20 cellular contexts compared by ENCODE assay signal in the genomic region with DNA sequence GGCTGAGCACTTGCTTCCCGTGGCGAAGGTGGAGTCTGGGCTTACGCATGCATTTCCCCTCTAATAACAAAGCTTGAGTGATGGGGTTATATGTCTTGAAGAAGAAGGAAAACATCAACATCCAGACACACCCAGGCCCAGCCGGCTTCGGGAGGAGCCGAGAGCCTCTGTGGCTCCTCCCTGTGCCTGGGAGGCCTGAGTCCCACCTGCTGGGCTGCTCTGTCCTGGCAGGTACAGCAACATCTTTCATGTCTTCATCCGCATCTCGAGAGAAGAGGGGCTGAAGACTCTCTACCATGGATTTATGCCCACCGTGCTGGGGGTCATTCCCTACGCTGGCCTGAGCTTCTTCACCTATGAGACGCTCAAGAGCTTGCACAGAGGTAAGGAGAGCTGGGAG. TPM values are rescaled to one million over a fixed set of nuclear protein-coding genes. Genes with fewer than 3 reads are reported as not detected.
DNase-seq lines count a peak whose midpoint lies in the region; ATAC-seq and TF ChIP-seq lines count a peak whose summit lies in the region.
"Had no signal": no experiment of that assay in that cellular context is flagged by ENCODE, and none has a peak within 500 bp of the region (broad histone marks: within the 10 kb centered on the region; RNA-seq: fewer than 3 reads in every experiment).

No MANE protein-coding gene starts in this region.

- no peak overlapping the region for H2AFZ ChIP-seq in HCT116 (ENCODE audit: low read depth, low read length, poor library complexity, severe bottlenecking)
- H2AFZ ChIP-seq: GM23248 had no signal

- no peaks in the 10 kb centered on the region for H3K9me3 Mint-ChIP-seq in stimulated activated effector memory CD8-positive, alpha-beta T cell treated with anti-CD3 and anti-CD28 coated beads, Interleukin-12 subunit alpha, Interleukin-12 subunit beta, amount 100 ng/mL, for 72 hours

- peaks cover 37 to 54% of the 10 kb centered on the region in 2 experiments for H3K4me1 ChIP-seq in HCT116 (ENCODE audit: control insufficient read depth in 1 of 2, insufficient read depth in 2 of 2, low read length in 2 of 2)

- no peaks in the 10 kb centered on the region for H3K36me3 ChIP-seq in HCT116 (ENCODE audit: control insufficient read depth in 1 of 2, insufficient read depth in 2 of 2, low read length in 2 of 2)
- H3K36me3 ChIP-seq: BE2C had no signal

- intact Hi-C loops in HCT116 (cut with micrococcal nuclease): no loop called here
- intact Hi-C loops in sciatic nerve (cut with DNase I): no loop called here

- H3K4me3 ChIP-seq in HCT116 (replicated peaks in 1 of 2; ENCODE audit: low read depth in 1 of 2, low read length in 2 of 2) (no peak overlapping the region), coronary artery (no peak overlapping the region)
- H3K4me3 ChIP-seq: A549, GM23248 had no signal

- DNase-seq in D341Med (ENCODE audit: low spot score) (peak; percentile 19), HCT116 (ENCODE audit: low read depth, low spot score) (no peak), coronary artery (ENCODE audit: low spot score) (peak; percentile 53), sciatic nerve (ENCODE audit: low spot score) (no peak), SKM-1 treated with dmso at 0.1 percent for 144 hours (lab: John Stamatoyannopoulos, UW; ENCODE audit: unreplicated experiment) (no peak)
- no peak for DNase-seq in stimulated activated effector memory CD8-positive, alpha-beta T cell treated with anti-CD3 and anti-CD28 coated beads, Interleukin-12 subunit alpha, Interleukin-12 subunit beta, amount 100 ng/mL, for 72 hours (ENCODE audit: low spot score in 2 of 2)
- no peak for DNase-seq in effector CD8-positive, alpha-beta T cell (lab: John Stamatoyannopoulos, UW)
- DNase-seq: BE2C; CD4-positive, CD25-positive, alpha-beta regulatory T cell; DMS79; GM23248; Kasumi-1; NCI-H1694; NCI-H2081; NCI-H748 treated with DMSO at 0.1 percent for 48 hours; SIG-M5; SK-N-SH had no signal

- H4K20me1 ChIP-seq in HCT116 (ENCODE audit: insufficient read depth): no peaks in the 10 kb centered on the region

- POLR2A ChIA-PET in HCT116 (lab: Charles Lee): no interaction called here

- no peak for TF ChIP-seq RAD21 in HCT116 (IDR thresholded peaks at IDR 0.05; ENCODE audit: low read depth)

- no peaks in the 10 kb centered on the region for H3K9me3 ChIP-seq in HCT116 (ENCODE audit: control insufficient read depth in 1 of 2, insufficient read depth in 1 of 2, low read depth in 1 of 2, low read length in 2 of 2)
- H3K9me3 ChIP-seq: A549, BE2C, SK-N-SH had no signal

- no peaks in the 10 kb centered on the region for H3K79me2 ChIP-seq in HCT116 (ENCODE audit: insufficient read depth, low read length)

- H3K36me3 Mint-ChIP-seq in stimulated activated effector memory CD8-positive, alpha-beta T cell treated with anti-CD3 and anti-CD28 coated beads, Interleukin-12 subunit alpha, Interleukin-12 subunit beta, amount 100 ng/mL, for 72 hours: peaks cover 22% of the 10 kb centered on the region
- H3K36me3 Mint-ChIP-seq: CD4-positive, CD25-positive, alpha-beta regulatory T cell had no signal

- H3K9me2 ChIP-seq in HCT116 (ENCODE audit: insufficient read depth): no peaks in the 10 kb centered on the region
- H3K9me2 ChIP-seq: SK-N-SH had no signal

- CTCF ChIA-PET in HCT116 (lab: Charles Lee): no interaction called here

- BruUV-seq in HCT116 (replicated peaks; lab: Mats Ljungman, UMichigan): no TSS peak

- TF ChIP-seq CTCF in HCT116 (IDR thresholded peaks at IDR 0.05 in 2 of 3, conservative IDR thresholded peaks at IDR 0.05 in 1 of 3; ENCODE audit: borderline replicate concordance in 1 of 3, insufficient read depth in 1 of 3, low read depth in 2 of 3, low read length in 2 of 3) (no peak), coronary artery (IDR thresholded peaks at IDR 0.05) (no peak)

- RAD21 ChIA-PET in HCT116 (lab: Charles Lee; ENCODE audit: low non-redundant PET in 1 of 2, low total read pairs in 2 of 2, uncharacterized antibody in 2 of 2, unreplicated experiment in 2 of 2): no interaction called here

- no peak for TF ChIP-seq POLR2A in HCT116 (IDR thresholded peaks at IDR 0.05; ENCODE audit: borderline replicate concordance, extremely low read depth, insufficient read depth, insufficient read length)

- peak overlapping the region; percentile 52 for H3K27ac Mint-ChIP-seq in stimulated activated effector memory CD8-positive, alpha-beta T cell treated with anti-CD3 and anti-CD28 coated beads, Interleukin-12 subunit alpha, Interleukin-12 subunit beta, amount 100 ng/mL, for 72 hours

- no peak overlapping the region for H3K4me3 Mint-ChIP-seq in stimulated activated effector memory CD8-positive, alpha-beta T cell treated with anti-CD3 and anti-CD28 coated beads, Interleukin-12 subunit alpha, Interleukin-12 subunit beta, amount 100 ng/mL, for 72 hours

- no peaks in the 10 kb centered on the region for H3K4me1 Mint-ChIP-seq in stimulated activated effector memory CD8-positive, alpha-beta T cell treated with anti-CD3 and anti-CD28 coated beads, Interleukin-12 subunit alpha, Interleukin-12 subunit beta, amount 100 ng/mL, for 72 hours

- H3K27ac ChIP-seq in HCT116 (ENCODE audit: low read depth, low read length) (no peak overlapping the region), coronary artery (no peak overlapping the region)
- H3K27ac ChIP-seq: A549, GM23248, RWPE1 had no signal

- H3K9ac ChIP-seq in HCT116 (ENCODE audit: low read length): no peak overlapping the region
- H3K9ac ChIP-seq: GM23248, SK-N-SH had no signal

- H3K27me3 ChIP-seq in HCT116 (ENCODE audit: insufficient read depth, low read length): no peaks in the 10 kb centered on the region

- H3K4me2 ChIP-seq in HCT116 (ENCODE audit: low read length): peak overlapping the region; percentile 9; the same call in 1 of the 2 replicates
- H3K4me2 ChIP-seq: A549, SK-N-SH had no signal

- ATAC-seq in HCT116: no peak
- no peak for ATAC-seq in stimulated activated effector memory CD8-positive, alpha-beta T cell treated with anti-CD3 and anti-CD28 coated beads, Interleukin-12 subunit alpha, Interleukin-12 subunit beta, amount 100 ng/mL, for 72 hours
- no peak for ATAC-seq in sciatic nerve
- no peak for ATAC-seq in GM18517 (IDR thresholded peaks at IDR 0.05; ENCODE audit: unreplicated experiment)
- ATAC-seq: A549 had no signal

TF ChIP-seq in HCT116, 20 proteins besides CTCF, POLR2A, EP300 and RAD21 (continues in another document):
- TF ChIP-seq CEBPB (IDR thresholded peaks at IDR 0.05; ENCODE audit: low read depth) (no peak), ZNF274 (IDR thresholded peaks at IDR 0.05; ENCODE audit: low read depth, low read length) (no peak), POLR2AphosphoS5 (IDR thresholded peaks at IDR 0.05; ENCODE audit: low read depth, low read length) (no peak), YY1 (IDR thresholded peaks at IDR 0.05; ENCODE audit: extremely low read depth, insufficient replicate concordance, low read depth, low read length) (no peak), JUND (IDR thresholded peaks at IDR 0.05) (no peak), EGR1 (IDR thresholded peaks at IDR 0.05; ENCODE audit: low read depth) (no peak), SP1 (IDR thresholded peaks at IDR 0.05; ENCODE audit: low read depth) (no peak), ELF1 (IDR thresholded peaks at IDR 0.05; ENCODE audit: borderline replicate concordance, low read depth) (no peak), EZH2 (IDR thresholded peaks at IDR 0.05) (no peak)
- TF ChIP-seq, protein P1, sequence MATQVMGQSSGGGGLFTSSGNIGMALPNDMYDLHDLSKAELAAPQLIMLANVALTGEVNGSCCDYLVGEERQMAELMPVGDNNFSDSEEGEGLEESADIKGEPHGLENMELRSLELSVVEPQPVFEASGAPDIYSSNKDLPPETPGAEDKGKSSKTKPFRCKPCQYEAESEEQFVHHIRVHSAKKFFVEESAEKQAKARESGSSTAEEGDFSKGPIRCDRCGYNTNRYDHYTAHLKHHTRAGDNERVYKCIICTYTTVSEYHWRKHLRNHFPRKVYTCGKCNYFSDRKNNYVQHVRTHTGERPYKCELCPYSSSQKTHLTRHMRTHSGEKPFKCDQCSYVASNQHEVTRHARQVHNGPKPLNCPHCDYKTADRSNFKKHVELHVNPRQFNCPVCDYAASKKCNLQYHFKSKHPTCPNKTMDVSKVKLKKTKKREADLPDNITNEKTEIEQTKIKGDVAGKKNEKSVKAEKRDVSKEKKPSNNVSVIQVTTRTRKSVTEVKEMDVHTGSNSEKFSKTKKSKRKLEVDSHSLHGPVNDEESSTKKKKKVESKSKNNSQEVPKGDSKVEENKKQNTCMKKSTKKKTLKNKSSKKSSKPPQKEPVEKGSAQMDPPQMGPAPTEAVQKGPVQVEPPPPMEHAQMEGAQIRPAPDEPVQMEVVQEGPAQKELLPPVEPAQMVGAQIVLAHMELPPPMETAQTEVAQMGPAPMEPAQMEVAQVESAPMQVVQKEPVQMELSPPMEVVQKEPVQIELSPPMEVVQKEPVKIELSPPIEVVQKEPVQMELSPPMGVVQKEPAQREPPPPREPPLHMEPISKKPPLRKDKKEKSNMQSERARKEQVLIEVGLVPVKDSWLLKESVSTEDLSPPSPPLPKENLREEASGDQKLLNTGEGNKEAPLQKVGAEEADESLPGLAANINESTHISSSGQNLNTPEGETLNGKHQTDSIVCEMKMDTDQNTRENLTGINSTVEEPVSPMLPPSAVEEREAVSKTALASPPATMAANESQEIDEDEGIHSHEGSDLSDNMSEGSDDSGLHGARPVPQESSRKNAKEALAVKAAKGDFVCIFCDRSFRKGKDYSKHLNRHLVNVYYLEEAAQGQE (IDR thresholded peaks at IDR 0.05; ENCODE audit: low read depth): no peak
- TF ChIP-seq, protein P2, sequence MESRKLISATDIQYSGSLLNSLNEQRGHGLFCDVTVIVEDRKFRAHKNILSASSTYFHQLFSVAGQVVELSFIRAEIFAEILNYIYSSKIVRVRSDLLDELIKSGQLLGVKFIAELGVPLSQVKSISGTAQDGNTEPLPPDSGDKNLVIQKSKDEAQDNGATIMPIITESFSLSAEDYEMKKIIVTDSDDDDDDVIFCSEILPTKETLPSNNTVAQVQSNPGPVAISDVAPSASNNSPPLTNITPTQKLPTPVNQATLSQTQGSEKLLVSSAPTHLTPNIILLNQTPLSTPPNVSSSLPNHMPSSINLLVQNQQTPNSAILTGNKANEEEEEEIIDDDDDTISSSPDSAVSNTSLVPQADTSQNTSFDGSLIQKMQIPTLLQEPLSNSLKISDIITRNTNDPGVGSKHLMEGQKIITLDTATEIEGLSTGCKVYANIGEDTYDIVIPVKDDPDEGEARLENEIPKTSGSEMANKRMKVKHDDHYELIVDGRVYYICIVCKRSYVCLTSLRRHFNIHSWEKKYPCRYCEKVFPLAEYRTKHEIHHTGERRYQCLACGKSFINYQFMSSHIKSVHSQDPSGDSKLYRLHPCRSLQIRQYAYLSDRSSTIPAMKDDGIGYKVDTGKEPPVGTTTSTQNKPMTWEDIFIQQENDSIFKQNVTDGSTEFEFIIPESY (IDR thresholded peaks at IDR 0.05; ENCODE audit: extremely low read depth, insufficient replicate concordance, low read length): no peak

RNA-seq across cellular contexts. Expression of gene TMEM161A, which starts 30.6 kb away (rescaled TPM):
- total RNA-seq in HCT116 (2021; ENCODE audit: unreplicated experiment) (76.0 TPM), sciatic nerve (20.7 TPM)
- polyA plus RNA-seq in HCT116 (2012): 78.5 and 87.5 TPM in 2 replicates

RNA-seq across cellular contexts. Expression of gene SLC25A42, which starts 43.9 kb away (rescaled TPM):
- 10.2 TPM for total RNA-seq in HCT116 (2021; ENCODE audit: unreplicated experiment)
- polyA plus RNA-seq in HCT116 (2012): 8.2 and 8.6 TPM in 2 replicates
- total RNA-seq in sciatic nerve: 14.8 TPM

Comparison
In these comparisons a context has a peak if more than half of its experiments do, and no peak if none do; other contexts are left out.
1. DNase-seq: peak in D341Med (single experiment) and coronary artery (single experiment); none in HCT116 (single experiment), stimulated activated effector memory CD8-positive, alpha-beta T cell treated with anti-CD3 and anti-CD28 coated beads, Interleukin-12 subunit alpha, Interleukin-12 subunit beta, amount 100 ng/mL, for 72 hours (0 of 2), effector CD8-positive, alpha-beta T cell (single experiment), sciatic nerve (single experiment) and SKM-1 treated with dmso at 0.1 percent for 144 hours (single experiment).